ENCODE assay signal across 7 cellular contexts in genomic region chr7:116249969-116250553, GRCh38. TPM values are rescaled to one million over a fixed set of nuclear protein-coding genes. Genes with fewer than 3 reads are reported as not detected.
A peak's percentile ranks its signal among the peaks of the same experiment; 100 is the strongest.
DNase-seq lines count a peak whose midpoint lies in the region; ATAC-seq and TF ChIP-seq lines count a peak whose summit lies in the region.

No MANE protein-coding gene starts in this region.

- no peak for TF ChIP-seq POLR2A in lower leg skin (IDR thresholded peaks at IDR 0.05)

- H3K4me3 ChIP-seq in GM06990 (replicated peaks; ENCODE audit: low read depth, low read length) (no peak overlapping the region), SK-N-MC (0 out of 2 replicates have a peak overlapping the region, but pooled peaks have one; percentile 9), left ventricle myocardium inferior (no peak overlapping the region), lower leg skin (ENCODE audit: low read depth, poor library complexity, severe bottlenecking) (no peak overlapping the region)

- no peaks in the 10 kb centered on the region for H3K4me1 ChIP-seq in left ventricle myocardium inferior

- H3K9me3 ChIP-seq in SK-N-MC (ENCODE audit: low read depth, low read length): peaks cover 3% of the 10 kb centered on the region; the same call in 1 of the 2 replicates
- peaks cover under 1% of the 10 kb centered on the region for H3K9me3 ChIP-seq in left ventricle myocardium inferior (replicated peaks)

- intact Hi-C loops in left ventricle myocardium inferior (cut with micrococcal nuclease): no loop called here
- intact Hi-C loops in lower leg skin (cut with DNase I; ENCODE audit: low total_unique reads): loop anchor here (10.0 kb wide), 2 partner anchors 275 to 555 kb away; partner anchors contain the start of gene CAV1

- TF ChIP-seq CTCF in GM06990 (IDR thresholded peaks at IDR 0.05; ENCODE audit: insufficient read depth, low read length, poor library complexity, severe bottlenecking) (peak; percentile 22), left ventricle myocardium inferior (IDR thresholded peaks at IDR 0.05; ENCODE audit: borderline replicate concordance) (peak; percentile 56), lower leg skin (IDR thresholded peaks at IDR 0.05) (no peak)

- H3K9ac ChIP-seq in SK-N-MC (ENCODE audit: insufficient read length): peak overlapping the region; percentile 19

- ATAC-seq in HG02642 (IDR thresholded peaks at IDR 0.05; ENCODE audit: poor library complexity, unreplicated experiment): peak; percentile 82

- WGBS in lower leg skin, 2 donors: 90 to 94% methylated on average over 3 of the region's 3 CpGs

- H3K36me3 ChIP-seq in GM06990 (ENCODE audit: control insufficient read depth, insufficient read depth, low read length) (peaks cover 7% of the 10 kb centered on the region), SK-N-MC (ENCODE audit: insufficient read depth, low read length) (no peaks in the 10 kb centered on the region), left ventricle myocardium inferior (peaks cover 36% of the 10 kb centered on the region)

- no peaks in the 10 kb centered on the region for H3K27me3 ChIP-seq in GM06990 (replicated peaks; ENCODE audit: control insufficient read depth, insufficient read depth, low read length)
- H3K27me3 ChIP-seq in left ventricle myocardium inferior (ENCODE audit: low read depth): no peaks in the 10 kb centered on the region

- H3K27ac ChIP-seq in SK-N-MC (no peak overlapping the region), left ventricle myocardium inferior (replicated peaks) (no peak overlapping the region)

- DNase-seq in GM06990 (ENCODE audit: extremely low read depth, insufficient read length) (no peak), SK-N-MC (ENCODE audit: low read depth, low spot score) (no peak), left ventricle myocardium inferior (no peak), 8988T (no peak), GM19238 (ENCODE audit: insufficient read length, low spot score) (no peak), lower leg skin (ENCODE audit: low spot score in 2 of 2) (no peak)

RNA-seq across cellular contexts. Expression of gene TES, which starts 39.7 kb away (rescaled TPM):
- 13.9 TPM for total RNA-seq in left ventricle myocardium inferior
- 10 to 100 TPM; 34.1 to 61.5 (median 46.5) TPM for total RNA-seq in lower leg skin

Comparison
In these comparisons a context has a peak if more than half of its experiments do, and no peak if none do; other contexts are left out.
1. CTCF ChIP-seq: peak in GM06990 (single experiment) and left ventricle myocardium inferior (single experiment); none in lower leg skin (0 of 3).